8 cellular contexts compared by ENCODE assay signal in genomic region chr13:99356216-99357089, GRCh38. TPM values are rescaled to one million over a fixed set of nuclear protein-coding genes. Genes with fewer than 3 reads are reported as not detected.
A peak's percentile ranks its signal among the peaks of the same experiment; 100 is the strongest.
DNase-seq lines count a peak whose midpoint lies in the region; ATAC-seq and TF ChIP-seq lines count a peak whose summit lies in the region.

No MANE protein-coding gene starts in this region.

- 56 to 67% methylated on average over 10 of the region's 10 CpGs for WGBS in testis, 2 donors

- no peaks in the 10 kb centered on the region for H3K9me3 ChIP-seq in testis

- peak overlapping the region; percentile 92 for H3K27ac Mint-ChIP-seq in HFFc6

- H3K4me3 Mint-ChIP-seq in HFFc6, result peak overlapping the region; percentile 62

- H3K36me3 ChIP-seq in testis (ENCODE audit: low read depth, missing control alignments), result no peaks in the 10 kb centered on the region

- peak overlapping the region; percentile 58 to 66 for H3K27ac ChIP-seq in testis

- peaks cover 59% of the 10 kb centered on the region for H3K4me1 Mint-ChIP-seq in HFFc6 (ENCODE audit: low read depth)

- no peak for TF ChIP-seq CTCF in HFFc6 (IDR thresholded peaks at IDR 0.05)
- TF ChIP-seq CTCF in testis (IDR thresholded peaks at IDR 0.05), result no peak

- H3K4me3 ChIP-seq in testis, result no peak overlapping the region

- DNase-seq in HFFc6, result no peak
- peak; percentile 76 for DNase-seq in NAMALWA (ENCODE audit: low spot score)
- DNase-seq in astrocyte of the hippocampus (ENCODE audit: low read depth, low spot score), result peak; percentile 88
- no peak for DNase-seq in left colon
- DNase-seq in testis, result peak; percentile 26
- no peak for DNase-seq in T1000 (lab: John Stamatoyannopoulos, UW)
- no peak for DNase-seq in NCI-H2196 (lab: John Stamatoyannopoulos, UW; ENCODE audit: unreplicated experiment)

- TF ChIP-seq POLR2A in testis (IDR thresholded peaks at IDR 0.05), result no peak

- peaks cover 54% of the 10 kb centered on the region for H3K36me3 Mint-ChIP-seq in HFFc6 (ENCODE audit: low read depth)

- peaks cover 22% of the 10 kb centered on the region for H3K4me1 ChIP-seq in testis

- H3K9me3 Mint-ChIP-seq in HFFc6, result no peaks in the 10 kb centered on the region

- H3K27me3 ChIP-seq in testis, result no peaks in the 10 kb centered on the region

- peaks cover 8% of the 10 kb centered on the region for H3K27me3 Mint-ChIP-seq in HFFc6 (ENCODE audit: insufficient read depth)

- intact Hi-C loops in left colon (cut with DNase I, micrococcal nuclease) (no loop called here), testis (cut with DNase I; ENCODE audit: low total_unique reads) (no loop called here)

- ATAC-seq in GM18502 (IDR thresholded peaks at IDR 0.05; ENCODE audit: poor library complexity, unreplicated experiment), result peak; percentile 51
- peak; percentile 56 for ATAC-seq in left colon

RNA-seq across cellular contexts. Expression of gene GPR183, which starts 49.3 kb away (rescaled TPM):
- total RNA-seq in HFFc6 (2021; fragmentation: NEBNext Ultra II Directional; extraction: Animal tissue kit (Norgen Biotek cat#: 25700)), result under 1 TPM in 1 of 6 experiments, not detected in 5; 0.17 TPM
- total RNA-seq in left colon (1 to 10 TPM; 2.5 to 6.4 TPM), testis (1 to 10 TPM in 1 of 2 donors, under 1 TPM in 1; 0.39 to 6.9 TPM)
- polyA plus RNA-seq in testis (ENCODE audit: insufficient read depth, low read depth, low replicate concordance), result 2.3 TPM

Comparison
In these comparisons a context has a peak if more than half of its experiments do, and no peak if none do; other contexts are left out.
1. DNase-seq: peak in NAMALWA (single experiment), astrocyte of the hippocampus (single experiment) and testis (single experiment); none in HFFc6 (single experiment), left colon (0 of 2), T1000 (single experiment) and NCI-H2196 (single experiment).